ENCODE assay signal across 8 cellular contexts in genomic region chr15:43800286-43801136, GRCh38. TPM values are rescaled to one million over a fixed set of nuclear protein-coding genes. Genes with fewer than 3 reads are reported as not detected.
DNase-seq lines count a peak whose midpoint lies in the region; ATAC-seq and TF ChIP-seq lines count a peak whose summit lies in the region.

TSS of gene HYPK (plus strand) at chr15:43800599. CDS start at chr15:43800623, 24 bp downstream.

- POLR2A ChIA-PET in OCI-LY7 (lab: Charles Lee) = interaction anchor here (0.9 to 5.4 kb wide), 10 partner anchors 9 to 30 kb away, joined by 3 to 28 read pairs (median 6); partner anchors contain the start of genes ELL3, MFAP1 and WDR76

- intact Hi-C loops in OCI-LY7 (cut with micrococcal nuclease; ENCODE audit: unreplicated experiment) = no loop called here
- intact Hi-C loops in mucosa of descending colon (cut with DNase I, micrococcal nuclease) = no loop called here

- peaks cover 22% of the 10 kb centered on the region for H3K4me1 ChIP-seq in HUES48 (ENCODE audit: control insufficient read depth, insufficient read depth, low read length)
- peaks cover 59% of the 10 kb centered on the region for H3K4me1 ChIP-seq in OCI-LY7 (ENCODE audit: insufficient read depth, low read length, poor library complexity, severe bottlenecking)
- H3K4me1 ChIP-seq in mucosa of descending colon (ENCODE audit: low read depth) = peaks cover 46% of the 10 kb centered on the region

- BruUV-seq in OCI-LY7 (replicated peaks; lab: Mats Ljungman, UMichigan) = TSS peak; percentile 30

- ATAC-seq in GM21360 (IDR thresholded peaks at IDR 0.05; ENCODE audit: unreplicated experiment) (peak; percentile 59), mucosa of descending colon (peak; percentile 85)

- peak within 1 kb of the TSS; percentile 95 for H3K4me3 ChIP-seq in HUES48 (ENCODE audit: low read depth, low read length)
- peak within 1 kb of the TSS; percentile 92 for H3K4me3 ChIP-seq in OCI-LY7 (ENCODE audit: low read depth, low read length, poor library complexity, severe bottlenecking)
- peak within 1 kb of the TSS; percentile 99 for H3K4me3 ChIP-seq in epithelial cell of esophagus (ENCODE audit: low read length)
- H3K4me3 ChIP-seq in mucosa of descending colon = peak within 1 kb of the TSS; percentile 77

- TF ChIP-seq CTCF in OCI-LY7 (conservative IDR thresholded peaks at IDR 0.05; ENCODE audit: low read length) (no peak), epithelial cell of esophagus (IDR thresholded peaks at IDR 0.05; ENCODE audit: insufficient read depth, low read depth, low read length, missing control alignments) (no peak), mucosa of descending colon (IDR thresholded peaks at IDR 0.05) (no peak)

- no peaks in the 10 kb centered on the region for H3K9me2 ChIP-seq in OCI-LY7 (ENCODE audit: insufficient read depth, low read length)

- peaks cover 19% of the 10 kb centered on the region for H3K79me2 ChIP-seq in OCI-LY7 (ENCODE audit: insufficient read depth, low read depth, low read length)

- H3K36me3 ChIP-seq in HUES48 (ENCODE audit: control insufficient read depth, insufficient read depth, low read length) (peaks cover 58% of the 10 kb centered on the region), OCI-LY7 (ENCODE audit: insufficient read depth, low read length) (peaks cover 80% of the 10 kb centered on the region), mucosa of descending colon (ENCODE audit: low read depth) (no peaks in the 10 kb centered on the region)

- H3K27ac ChIP-seq in HUES48 (ENCODE audit: low read depth, low read length) = peak within 1 kb of the TSS; percentile 81
- H3K27ac ChIP-seq in OCI-LY7 (ENCODE audit: low read depth, low read length, poor library complexity, severe bottlenecking) = peak within 1 kb of the TSS; percentile 97

- H3K9me3 ChIP-seq in HUES48 (ENCODE audit: control insufficient read depth, insufficient read depth, low read length) = no peaks in the 10 kb centered on the region
- H3K9me3 ChIP-seq in OCI-LY7 (ENCODE audit: low read length) = no peaks in the 10 kb centered on the region
- H3K9me3 ChIP-seq in mucosa of descending colon = no peaks in the 10 kb centered on the region

- peak within 1 kb of the TSS; percentile 83 for H3K4me2 ChIP-seq in OCI-LY7 (ENCODE audit: low read length)

- CTCF ChIA-PET in OCI-LY7 (lab: Charles Lee; ENCODE audit: unreplicated experiment) = interaction anchor here (0.9 to 1.7 kb wide), 2 partner anchors 8 to 11 kb away, joined by 4 to 6 read pairs; no protein-coding TSS in a partner anchor

- peak; percentile 91 for DNase-seq in COLO668 (lab: John Stamatoyannopoulos, UW; ENCODE audit: unreplicated experiment)
- DNase-seq in OCI-LY7 (ENCODE audit: low spot score) = peak; percentile 93
- DNase-seq in activated T-cell treated with anti-CD3 and anti-CD28 coated beads for 24 hours (ENCODE audit: low read depth) = peak; percentile 87
- DNase-seq in epithelial cell of esophagus (ENCODE audit: low read depth) = peak; percentile 91
- peak; percentile 95 to 97 (median 97) for DNase-seq in mucosa of descending colon
- DNase-seq in stimulated activated CD8-positive, alpha-beta memory T cell treated with anti-CD3 and anti-CD28 coated beads, Interleukin-4, amount 100 ng/mL, for 24 hours (ENCODE audit: low read depth) = peak; percentile 85

- no peak within 1 kb of the TSS; the same call in 1 of the 2 replicates for H2AFZ ChIP-seq in OCI-LY7 (ENCODE audit: low read length)

- peaks cover 6% of the 10 kb centered on the region; the same call in 1 of the 2 replicates for H4K20me1 ChIP-seq in OCI-LY7 (ENCODE audit: insufficient read depth, low read length)

- peak within 1 kb of the TSS; percentile 77 for H3K9ac ChIP-seq in HUES48 (ENCODE audit: low read depth, low read length)

- no peaks in the 10 kb centered on the region for H3K27me3 ChIP-seq in HUES48 (ENCODE audit: control insufficient read depth, insufficient read depth, low read length)

RNA-seq across cellular contexts. Expression of gene HYPK, which starts in this region (rescaled TPM):
- 16.1 and 25.0 TPM in 2 replicates for total RNA-seq in OCI-LY7 (2014; rRNA removed; shearing (Covaris generic))
- 48.9 and 53.6 TPM in 2 replicates for total RNA-seq in OCI-LY7 (2022)
- 10 to 100 TPM; 10.4 to 15.5 (median 13.8) TPM for total RNA-seq in mucosa of descending colon

Comparison
In these comparisons a context has a peak if more than half of its experiments do, and no peak if none do; other contexts are left out.
1. Peak in every context shown above with its lines: DNase-seq, ATAC-seq, H3K4me3 ChIP-seq and H3K27ac ChIP-seq.